Comparison of ENCODE assay signal across 21 cellular contexts in genomic region chr7:35707422-35707821, GRCh38. TPM values are rescaled to one million over a fixed set of nuclear protein-coding genes. Genes with fewer than 3 reads are reported as not detected.
DNase-seq lines count a peak whose midpoint lies in the region; TF ChIP-seq lines count a peak whose summit lies in the region.
"Had no signal": no experiment of that assay in that cellular context is flagged by ENCODE, and none has a peak within 500 bp of the region (broad histone marks: within the 10 kb centered on the region; RNA-seq: fewer than 3 reads in every experiment).

No MANE protein-coding gene starts in this region.

- H3K4me3 ChIP-seq in Caco-2 (ENCODE audit: low read depth, low read length), result no peak overlapping the region
- no peak overlapping the region for H3K4me3 ChIP-seq in astrocyte of the cerebellum (ENCODE audit: low read depth, low read length)
- H3K4me3 ChIP-seq in mesendoderm (ENCODE audit: low read length), result no peak overlapping the region
- no peak overlapping the region for H3K4me3 ChIP-seq in BE2C (ENCODE audit: low read depth, low read length)
- H3K4me3 ChIP-seq: body of pancreas had no signal

- no peaks in the 10 kb centered on the region for H3K79me2 ChIP-seq in mesendoderm (ENCODE audit: control insufficient read depth, insufficient read depth, low read length)

- no peak overlapping the region for H3K27ac ChIP-seq in mesendoderm (ENCODE audit: low read depth, low read length)
- H3K27ac ChIP-seq: body of pancreas, KMS-11 had no signal

- in situ Hi-C loops in astrocyte of the cerebellum (cut with HindIII; ENCODE audit: low sequenced_read_pairs), result no loop called here

- no peak overlapping the region for H3K9ac ChIP-seq in mesendoderm (ENCODE audit: low read length)
- H3K9ac ChIP-seq: KMS-11 had no signal

- no peak overlapping the region for H4K8ac ChIP-seq in mesendoderm (ENCODE audit: low read depth, low read length)

- peak overlapping the region; percentile 6 for H3K4me3 Mint-ChIP-seq in Caco-2 (ENCODE audit: unreplicated experiment)
- no peak overlapping the region for H3K4me3 Mint-ChIP-seq in activated CD4-positive, alpha-beta T cell treated with anti-CD3 and anti-CD28 coated beads, Interleukin-2, amount 10 ng/mL, durations not matched to agents 24 days and 14 days
- H3K4me3 Mint-ChIP-seq: activated CD8-positive, alpha-beta T cell treated with anti-CD3 and anti-CD28 coated beads for 36 hours; activated naive CD4-positive, alpha-beta T cell treated with anti-CD3 and anti-CD28 coated beads, Interleukin-2, amount 10 ng/mL, durations not matched to agents 7 days and 5 days; CD14-positive monocyte; endodermal cell had no signal

- no peak overlapping the region for H3K4me2 ChIP-seq in mesendoderm (ENCODE audit: low read length)
- H3K4me2 ChIP-seq: KMS-11 had no signal

- no peak overlapping the region for H2AK5ac ChIP-seq in mesendoderm (ENCODE audit: low read length)

- DNase-seq in Caco-2, result peak; percentile 66 to 68
- DNase-seq in HT1080 (ENCODE audit: low read depth), result peak; percentile 31
- DNase-seq in astrocyte of the cerebellum (ENCODE audit: low read depth), result peak; percentile 15
- peak; percentile 87 for DNase-seq in mesendoderm
- DNase-seq in BE2C, result no peak
- no peak for DNase-seq in SKM-1 (lab: John Stamatoyannopoulos, UW; ENCODE audit: unreplicated experiment)
- DNase-seq in activated CD4-positive, alpha-beta T cell treated with anti-CD3 and anti-CD28 coated beads, Interleukin-2, amount 10 ng/mL, durations not matched to agents 24 days and 14 days, result no peak
- no peak for DNase-seq in NCI-H446 (lab: John Stamatoyannopoulos, UW)
- DNase-seq: activated CD8-positive, alpha-beta T cell treated with anti-CD3 and anti-CD28 coated beads for 36 hours; activated naive CD4-positive, alpha-beta T cell treated with anti-CD3 and anti-CD28 coated beads, Interleukin-2, amount 10 ng/mL, durations not matched to agents 7 days and 5 days; activated T-cell treated with anti-CD3 and anti-CD28 coated beads, Interleukin-2, amount 50 U/mL, for 1 hour; body of pancreas; endodermal cell; GF-D8; naive B cell; NCI-H2029 treated with DMSO at 0.1 percent for 48 hours; NCI-H446 treated with DMSO at 0.1 percent for 48 hours; NK-92 treated with Interleukin-12 subunit alpha and Interleukin-12 subunit beta, amount 100 ng/mL, for 24 hours; T-helper 9 cell had no signal

- H3K36me3 ChIP-seq in Caco-2 (ENCODE audit: control insufficient read depth, insufficient read depth, low read length) (no peaks in the 10 kb centered on the region), mesendoderm (ENCODE audit: control insufficient read depth, insufficient read depth, low read length) (no peaks in the 10 kb centered on the region), BE2C (no peaks in the 10 kb centered on the region)

- H3K4me1 ChIP-seq in Caco-2, result peaks cover 44% of the 10 kb centered on the region
- H3K4me1 ChIP-seq in mesendoderm (ENCODE audit: control insufficient read depth, low read depth, low read length), result no peaks in the 10 kb centered on the region
- no peaks in the 10 kb centered on the region; the same call in 1 of the 2 replicates for H3K4me1 ChIP-seq in BE2C
- H3K4me1 ChIP-seq: body of pancreas had no signal

- intact Hi-C loops in Caco-2 (cut with micrococcal nuclease; ENCODE audit: unreplicated experiment), result loop anchor here (1.0 to 5.0 kb wide), 2 partner anchors 12 to 270 kb away; partner anchors contain the start of gene HERPUD2
- intact Hi-C loops in activated CD4-positive, alpha-beta T cell treated with anti-CD3 and anti-CD28 coated beads, Interleukin-2, amount 10 ng/mL, durations not matched to agents 24 days and 14 days (cut with micrococcal nuclease), result no loop called here

- no peaks in the 10 kb centered on the region for H3K9me3 Mint-ChIP-seq in Caco-2 (ENCODE audit: unreplicated experiment)
- H3K9me3 Mint-ChIP-seq in activated CD4-positive, alpha-beta T cell treated with anti-CD3 and anti-CD28 coated beads, Interleukin-2, amount 10 ng/mL, durations not matched to agents 24 days and 14 days, result no peaks in the 10 kb centered on the region
- H3K9me3 Mint-ChIP-seq: activated CD8-positive, alpha-beta T cell treated with anti-CD3 and anti-CD28 coated beads for 36 hours; activated naive CD4-positive, alpha-beta T cell treated with anti-CD3 and anti-CD28 coated beads, Interleukin-2, amount 10 ng/mL, durations not matched to agents 7 days and 5 days; endodermal cell had no signal

- H2BK120ac ChIP-seq in mesendoderm (ENCODE audit: low read depth, low read length), result no peak overlapping the region

- no peaks in the 10 kb centered on the region for H3K36me3 Mint-ChIP-seq in Caco-2 (ENCODE audit: insufficient read depth, unreplicated experiment)
- H3K36me3 Mint-ChIP-seq in activated CD4-positive, alpha-beta T cell treated with anti-CD3 and anti-CD28 coated beads, Interleukin-2, amount 10 ng/mL, durations not matched to agents 24 days and 14 days (ENCODE audit: low read depth), result no peaks in the 10 kb centered on the region
- H3K36me3 Mint-ChIP-seq: activated naive CD4-positive, alpha-beta T cell treated with anti-CD3 and anti-CD28 coated beads, Interleukin-2, amount 10 ng/mL, durations not matched to agents 7 days and 5 days; CD14-positive monocyte; naive B cell had no signal

- H3K27me3 ChIP-seq in Caco-2 (replicated peaks; ENCODE audit: control insufficient read depth, insufficient read depth, low read length), result no peaks in the 10 kb centered on the region
- no peaks in the 10 kb centered on the region for H3K27me3 ChIP-seq in mesendoderm (ENCODE audit: insufficient read depth, low read length, poor library complexity)
- no peaks in the 10 kb centered on the region for H3K27me3 ChIP-seq in BE2C
- H3K27me3 ChIP-seq: body of pancreas had no signal

- H4K5ac ChIP-seq in mesendoderm (ENCODE audit: low read length), result no peak overlapping the region

- H3K27ac Mint-ChIP-seq in Caco-2 (ENCODE audit: unreplicated experiment), result peak overlapping the region; percentile 64
- H3K27ac Mint-ChIP-seq in activated CD4-positive, alpha-beta T cell treated with anti-CD3 and anti-CD28 coated beads, Interleukin-2, amount 10 ng/mL, durations not matched to agents 24 days and 14 days, result no peak overlapping the region
- H3K27ac Mint-ChIP-seq: activated CD8-positive, alpha-beta T cell treated with anti-CD3 and anti-CD28 coated beads for 36 hours; activated naive CD4-positive, alpha-beta T cell treated with anti-CD3 and anti-CD28 coated beads, Interleukin-2, amount 10 ng/mL, durations not matched to agents 7 days and 5 days; CD14-positive monocyte; endodermal cell had no signal

- H3K9me3 ChIP-seq in Caco-2 (no peaks in the 10 kb centered on the region), BE2C (no peaks in the 10 kb centered on the region)
- H3K9me3 ChIP-seq: body of pancreas had no signal

- POLR2A ChIA-PET in Caco-2 (lab: Charles Lee), result interaction anchor here (0.7 kb wide), 1 partner anchor 12 kb away, joined by 3 read pairs; the partner anchor contains the start of gene HERPUD2

- no peak overlapping the region for H3K18ac ChIP-seq in mesendoderm (ENCODE audit: low read length)

- TF ChIP-seq CTCF in Caco-2 (IDR thresholded peaks at IDR 0.05; ENCODE audit: insufficient read depth in 1 of 2, low read depth in 1 of 2, low read length in 1 of 2, severe bottlenecking in 1 of 2, unreplicated experiment in 1 of 2) (no peak), astrocyte of the cerebellum (IDR thresholded peaks at IDR 0.05; ENCODE audit: low read depth, low read length, missing control alignments) (no peak), BE2C (IDR thresholded peaks at IDR 0.05; ENCODE audit: low read depth, low read length) (no peak)

- no peak overlapping the region for H3K23ac ChIP-seq in mesendoderm (ENCODE audit: low read length)

- CTCF ChIA-PET in Caco-2 (lab: Charles Lee), result interaction anchor here (0.6 to 2.2 kb wide), 4 partner anchors 93 to 210 kb away, joined by 3 to 8 read pairs (median 4); partner anchors contain the start of gene SEPTIN7

- H3K4me1 Mint-ChIP-seq in Caco-2 (ENCODE audit: low read depth, unreplicated experiment), result peaks cover 30% of the 10 kb centered on the region
- H3K4me1 Mint-ChIP-seq in activated CD4-positive, alpha-beta T cell treated with anti-CD3 and anti-CD28 coated beads, Interleukin-2, amount 10 ng/mL, durations not matched to agents 24 days and 14 days, result peaks cover 16% of the 10 kb centered on the region

- no peak overlapping the region for H3K56ac ChIP-seq in mesendoderm (ENCODE audit: low read length)

- no peaks in the 10 kb centered on the region for H3K79me1 ChIP-seq in mesendoderm (ENCODE audit: low read length)

- H2BK5ac ChIP-seq in mesendoderm (ENCODE audit: low read length), result no peak overlapping the region

- H3K4ac ChIP-seq in mesendoderm (ENCODE audit: low read depth, low read length), result no peak overlapping the region

- H3K27me3 Mint-ChIP-seq in Caco-2 (ENCODE audit: insufficient read depth, unreplicated experiment), result no peaks in the 10 kb centered on the region
- H3K27me3 Mint-ChIP-seq in activated CD4-positive, alpha-beta T cell treated with anti-CD3 and anti-CD28 coated beads, Interleukin-2, amount 10 ng/mL, durations not matched to agents 24 days and 14 days, result peaks cover 9% of the 10 kb centered on the region
- H3K27me3 Mint-ChIP-seq: activated CD8-positive, alpha-beta T cell treated with anti-CD3 and anti-CD28 coated beads for 36 hours; naive B cell had no signal

- H2BK15ac ChIP-seq in mesendoderm (replicated peaks; ENCODE audit: low read depth), result no peak overlapping the region

- no TSS peak for BruUV-seq in Caco-2 (replicated peaks; lab: Mats Ljungman, UMichigan)

- WGBS in mesendoderm (ENCODE audit: extremely low coverage, insufficient coverage, low lambda C conversion rate), result no CpG with 5 or more reads among the region's 4 CpGs

RNA-seq across cellular contexts. Expression of gene HERPUD2, which starts 12.5 kb away (rescaled TPM):
- total RNA-seq in Caco-2 (2022), result 25.2 and 29.6 TPM in 2 replicates
- total RNA-seq in HT1080 (2014; rRNA removed; shearing (Covaris generic)), result 15.5 and 16.9 TPM in 2 replicates
- polyA plus RNA-seq in HT1080 (2015; cell fraction: cytosol; rRNA removed), result 25.7 and 27.5 TPM in 2 replicates
- 19.2 and 23.2 TPM in 2 replicates for polyA plus RNA-seq in HT1080 (2015; cell fraction: nucleus; rRNA removed)
- polyA plus RNA-seq in mesendoderm (2013, experiment 1 of 2), result 16.0 TPM
- polyA plus RNA-seq in mesendoderm (2013, experiment 2 of 2), result 17.2 TPM
- polyA plus RNA-seq in BE2C (2012; ENCODE audit: insufficient read depth, insufficient read length, low read depth), result 11.1 TPM
- 20.3 and 20.4 TPM in 2 replicates for total RNA-seq in activated CD4-positive, alpha-beta T cell treated with anti-CD3 and anti-CD28 coated beads, Interleukin-2, amount 10 ng/mL, durations not matched to agents 24 days and 14 days

Comparison
In these comparisons a context has a peak if more than half of its experiments do, and no peak if none do; other contexts are left out.
1. DNase-seq: peak in Caco-2 (2 of 2), HT1080 (single experiment), astrocyte of the cerebellum (single experiment) and mesendoderm (single experiment); none in BE2C (single experiment), SKM-1 (single experiment), activated CD4-positive, alpha-beta T cell treated with anti-CD3 and anti-CD28 coated beads, Interleukin-2, amount 10 ng/mL, durations not matched to agents 24 days and 14 days (single experiment) and NCI-H446 (0 of 2).